In genomic region chr1:214008347-214008746, GRCh38 we compare ENCODE assay signal across 23 cellular contexts. TPM values are rescaled to one million over a fixed set of nuclear protein-coding genes. Genes with fewer than 3 reads are reported as not detected.
"Had no signal": no experiment of that assay in that cellular context is flagged by ENCODE, and none has a peak within 500 bp of the region (broad histone marks: within the 10 kb centered on the region; RNA-seq: fewer than 3 reads in every experiment).

No MANE protein-coding gene starts in this region.

- H3K4me3 ChIP-seq: ascending aorta, body of pancreas, Peyer's patch, SJCRH30 had no signal

- H3K9ac ChIP-seq: SK-N-SH had no signal

- ATAC-seq: activated CD4-positive, alpha-beta T cell treated with anti-CD3 and anti-CD28 coated beads for 36 hours; activated T-cell treated with anti-CD3 and anti-CD28 coated beads, Interleukin-2, amount 50 U/mL, for 72 hours had no signal

- H3K27me3 Mint-ChIP-seq: activated CD4-positive, alpha-beta memory T cell treated with anti-CD3 and anti-CD28 coated beads, Interleukin-2, amount 10 ng/mL, durations not matched to agents 7 days and 5 days had no signal

- H3K36me3 ChIP-seq: ascending aorta, Peyer's patch had no signal

- H3K9me3 Mint-ChIP-seq: activated CD4-positive, alpha-beta memory T cell treated with anti-CD3 and anti-CD28 coated beads, Interleukin-2, amount 10 ng/mL, durations not matched to agents 7 days and 5 days had no signal

- DNase-seq: activated CD4-positive, alpha-beta memory T cell treated with anti-CD3 and anti-CD28 coated beads, Interleukin-2, amount 10 ng/mL, durations not matched to agents 7 days and 5 days; activated CD4-positive, alpha-beta T cell treated with anti-CD3 and anti-CD28 coated beads for 36 hours; activated CD4-positive, alpha-beta T cell treated with anti-CD3 and anti-CD28 coated beads, Interleukin-2, amount 50 U/mL, for 1 hour; activated naive CD4-positive, alpha-beta T cell treated with anti-CD3 and anti-CD28 coated beads, Interleukin-2, amount 50 U/mL, for 16 hours; activated T-cell treated with anti-CD3 and anti-CD28 coated beads for 4 hours; activated T-cell treated with anti-CD3 and anti-CD28 coated beads, Interleukin-2, amount 50 U/mL, for 72 hours; body of pancreas; Kasumi-1; KBM-7; NCI-H1092; NCI-H1417 treated with DMSO at 0.1 percent for 48 hours; NCI-H1694; NCI-H2029; Peyer's patch; Right ventricle myocardium superior; SJCRH30; SK-N-SH; T-helper 1 cell had no signal

- H3K9me3 ChIP-seq: ascending aorta, body of pancreas, Peyer's patch, SJCRH30, SK-N-SH had no signal

- H3K4me1 Mint-ChIP-seq: activated CD4-positive, alpha-beta memory T cell treated with anti-CD3 and anti-CD28 coated beads, Interleukin-2, amount 10 ng/mL, durations not matched to agents 7 days and 5 days; activated CD4-positive, alpha-beta T cell treated with anti-CD3 and anti-CD28 coated beads for 36 hours had no signal

- H3K4me2 ChIP-seq: SK-N-SH had no signal

- H3K4me1 ChIP-seq: ascending aorta, Peyer's patch had no signal

- H3K27ac Mint-ChIP-seq: activated CD4-positive, alpha-beta memory T cell treated with anti-CD3 and anti-CD28 coated beads, Interleukin-2, amount 10 ng/mL, durations not matched to agents 7 days and 5 days; activated CD4-positive, alpha-beta T cell treated with anti-CD3 and anti-CD28 coated beads for 36 hours; activated T-cell treated with anti-CD3 and anti-CD28 coated beads, Interleukin-2, amount 50 U/mL, for 72 hours had no signal

- H3K4me3 Mint-ChIP-seq: activated CD4-positive, alpha-beta memory T cell treated with anti-CD3 and anti-CD28 coated beads, Interleukin-2, amount 10 ng/mL, durations not matched to agents 7 days and 5 days; activated CD4-positive, alpha-beta T cell treated with anti-CD3 and anti-CD28 coated beads for 36 hours; activated T-cell treated with anti-CD3 and anti-CD28 coated beads, Interleukin-2, amount 50 U/mL, for 72 hours had no signal

- H3K27ac ChIP-seq: ascending aorta, Peyer's patch, RWPE1, VCaP had no signal

- H3K27me3 ChIP-seq: ascending aorta, body of pancreas, Peyer's patch, SJCRH30 had no signal

RNA-seq across cellular contexts. Expression of gene PROX1, which starts 20.6 kb away (rescaled TPM):
- total RNA-seq: activated CD8-positive, alpha-beta memory T cell treated with anti-CD3 and anti-CD28 coated beads for 36 hours; T-helper 2 cell treated with Interferon-gamma antibody and Interleukin-4, amounts not matched to agents 100 ng/mL and 5 ng/mL, for 36 hours had no signal
